Comparison of ENCODE assay signal across 23 cellular contexts in the genomic region with DNA sequence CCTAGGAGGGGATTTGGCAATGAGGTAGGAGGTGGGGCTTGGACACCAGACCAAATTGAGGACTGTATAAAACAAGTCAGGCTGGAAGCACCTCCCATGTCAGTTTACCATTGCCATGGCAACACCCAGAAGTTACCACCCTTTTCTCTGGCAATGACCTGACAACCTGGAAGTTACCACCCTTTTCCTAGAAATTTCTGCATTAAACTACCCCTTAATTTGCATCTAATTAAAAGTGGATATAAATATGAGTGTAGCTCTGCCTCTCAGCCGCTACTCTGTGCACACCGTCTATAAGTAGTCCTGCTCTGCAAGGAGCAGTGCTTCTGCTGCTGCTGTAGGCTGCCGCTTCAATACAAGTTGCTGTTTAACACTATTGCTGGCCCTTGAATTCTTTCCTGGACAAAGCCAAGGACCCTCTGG. TPM values are rescaled to one million over a fixed set of nuclear protein-coding genes. Genes with fewer than 3 reads are reported as not detected.
A peak's percentile ranks its signal among the peaks of the same experiment; 100 is the strongest.
DNase-seq lines count a peak whose midpoint lies in the region; ATAC-seq and TF ChIP-seq lines count a peak whose summit lies in the region.
"Had no signal": no experiment of that assay in that cellular context is flagged by ENCODE, and none has a peak within 500 bp of the region (broad histone marks: within the 10 kb centered on the region; RNA-seq: fewer than 3 reads in every experiment).

No MANE protein-coding gene starts in this region.

- CTCF ChIA-PET in WTC11 (lab: Charles Lee): no interaction called here
- CTCF ChIA-PET in activated CD8-positive, alpha-beta T cell treated with anti-CD3 and anti-CD28 coated beads for 36 hours (lab: Charles Lee): no interaction called here

- WGBS in testis, 2 donors: 91 to 95% methylated on average over 3 of the region's 3 CpGs

- intact Hi-C loops in activated CD8-positive, alpha-beta T cell treated with anti-CD3 and anti-CD28 coated beads for 36 hours (cut with micrococcal nuclease): no loop called here
- intact Hi-C loops in testis (cut with DNase I; ENCODE audit: low total_unique reads): no loop called here

- H3K4me3 ChIP-seq in SJCRH30 (no peak overlapping the region), testis (no peak overlapping the region)
- H3K4me3 ChIP-seq: BLaER1 had no signal

- H3K36me3 ChIP-seq in SJCRH30: no peaks in the 10 kb centered on the region
- no peaks in the 10 kb centered on the region for H3K36me3 ChIP-seq in testis (ENCODE audit: low read depth, missing control alignments)

- no peaks in the 10 kb centered on the region for H3K36me3 Mint-ChIP-seq in WTC11
- H3K36me3 Mint-ChIP-seq in activated CD8-positive, alpha-beta T cell treated with anti-CD3 and anti-CD28 coated beads for 36 hours (ENCODE audit: low read depth): no peaks in the 10 kb centered on the region
- H3K36me3 Mint-ChIP-seq: CD8-positive, alpha-beta memory T cell had no signal

- ATAC-seq in WTC11: peak; percentile 69
- ATAC-seq in activated CD8-positive, alpha-beta T cell treated with anti-CD3 and anti-CD28 coated beads for 36 hours: no peak
- ATAC-seq: Panc1 had no signal

- H3K4me3 Mint-ChIP-seq in WTC11: no peak overlapping the region
- no peak overlapping the region for H3K4me3 Mint-ChIP-seq in activated CD8-positive, alpha-beta T cell treated with anti-CD3 and anti-CD28 coated beads for 36 hours
- H3K4me3 Mint-ChIP-seq: CD8-positive, alpha-beta memory T cell; H9 had no signal

- no peak for TF ChIP-seq CTCF in WTC11 (IDR thresholded peaks at IDR 0.05)
- TF ChIP-seq CTCF in activated CD8-positive, alpha-beta T cell treated with anti-CD3 and anti-CD28 coated beads for 36 hours (IDR thresholded peaks at IDR 0.05): no peak
- no peak for TF ChIP-seq CTCF in testis (IDR thresholded peaks at IDR 0.05)

- H3K4me1 Mint-ChIP-seq in WTC11: no peaks in the 10 kb centered on the region
- no peaks in the 10 kb centered on the region for H3K4me1 Mint-ChIP-seq in activated CD8-positive, alpha-beta T cell treated with anti-CD3 and anti-CD28 coated beads for 36 hours (ENCODE audit: low read depth)
- H3K4me1 Mint-ChIP-seq: CD8-positive, alpha-beta memory T cell; H9 had no signal

- POLR2A ChIA-PET in WTC11 (lab: Charles Lee): no interaction called here
- POLR2A ChIA-PET in activated CD8-positive, alpha-beta T cell treated with anti-CD3 and anti-CD28 coated beads for 36 hours (lab: Charles Lee): no interaction called here

- no peaks in the 10 kb centered on the region; the same call in 1 of the 2 replicates for H3K27me3 Mint-ChIP-seq in WTC11 (ENCODE audit: low read depth)
- H3K27me3 Mint-ChIP-seq in activated CD8-positive, alpha-beta T cell treated with anti-CD3 and anti-CD28 coated beads for 36 hours: peaks cover 2% of the 10 kb centered on the region

- H3K4me1 ChIP-seq in SJCRH30 (no peaks in the 10 kb centered on the region), testis (no peaks in the 10 kb centered on the region)

- H3K27ac ChIP-seq in SJCRH30 (no peak overlapping the region), testis (no peak overlapping the region)
- H3K27ac ChIP-seq: BLaER1 had no signal

- H3K9me3 ChIP-seq in SJCRH30 (replicated peaks) (no peaks in the 10 kb centered on the region), testis (no peaks in the 10 kb centered on the region)
- H3K9me3 ChIP-seq: SK-N-SH had no signal

- H3K27ac Mint-ChIP-seq in WTC11: no peak overlapping the region
- H3K27ac Mint-ChIP-seq in activated CD8-positive, alpha-beta T cell treated with anti-CD3 and anti-CD28 coated beads for 36 hours: no peak overlapping the region
- H3K27ac Mint-ChIP-seq: CD8-positive, alpha-beta memory T cell; H9 had no signal

- DNase-seq in NCI-H748 (lab: John Stamatoyannopoulos, UW; ENCODE audit: unreplicated experiment) (peak; percentile 3), NCI-H748 treated with DMSO at 0.1 percent for 48 hours (lab: John Stamatoyannopoulos, UW) (no peak), WTC11 (ENCODE audit: low spot score) (no peak), left kidney (ENCODE audit: low read depth, low spot score) (peak; percentile 26), SJCRH30 (no peak), testis (no peak), C1 segment of cervical spinal cord (lab: John Stamatoyannopoulos, UW) (no peak)
- no peak for DNase-seq in activated CD8-positive, alpha-beta T cell treated with anti-CD3 and anti-CD28 coated beads for 36 hours
- DNase-seq: 8988T; CD8-positive, alpha-beta memory T cell; GF-D8; H9; IMR-90; NCI-H187; NCI-H345; NCI-H774; Right ventricle myocardium superior; SK-N-SH had no signal

- no peaks in the 10 kb centered on the region for H3K9me3 Mint-ChIP-seq in WTC11
- H3K9me3 Mint-ChIP-seq in activated CD8-positive, alpha-beta T cell treated with anti-CD3 and anti-CD28 coated beads for 36 hours: no peaks in the 10 kb centered on the region
- H3K9me3 Mint-ChIP-seq: CD8-positive, alpha-beta memory T cell; H9 had no signal

- no peak for TF ChIP-seq POLR2A in testis (IDR thresholded peaks at IDR 0.05)

- no peaks in the 10 kb centered on the region for H3K27me3 ChIP-seq in SJCRH30
- H3K27me3 ChIP-seq in testis: no peaks in the 10 kb centered on the region
- H3K27me3 ChIP-seq: BLaER1 had no signal

TF ChIP-seq in WTC11, 78 proteins besides CTCF, POLR2A, EP300 and RAD21 (continues in another document):
- TF ChIP-seq ZBTB21 (CRISPR knock-in tag; IDR thresholded peaks at IDR 0.05; ENCODE audit: borderline replicate concordance): no peak
- TF ChIP-seq ZNF317 (CRISPR knock-in tag; IDR thresholded peaks at IDR 0.05; ENCODE audit: borderline replicate concordance, low read depth): no peak
- no peak for TF ChIP-seq OVOL2 (CRISPR knock-in tag; IDR thresholded peaks at IDR 0.05; ENCODE audit: borderline replicate concordance)
- TF ChIP-seq IRF1 (CRISPR knock-in tag; IDR thresholded peaks at IDR 0.05): no peak
- no peak for TF ChIP-seq USF2 (CRISPR knock-in tag; IDR thresholded peaks at IDR 0.05)
- TF ChIP-seq TEAD4 (CRISPR knock-in tag; IDR thresholded peaks at IDR 0.05): no peak
- TF ChIP-seq NFATC4 (CRISPR knock-in tag; IDR thresholded peaks at IDR 0.05): no peak
- TF ChIP-seq, protein P1, sequence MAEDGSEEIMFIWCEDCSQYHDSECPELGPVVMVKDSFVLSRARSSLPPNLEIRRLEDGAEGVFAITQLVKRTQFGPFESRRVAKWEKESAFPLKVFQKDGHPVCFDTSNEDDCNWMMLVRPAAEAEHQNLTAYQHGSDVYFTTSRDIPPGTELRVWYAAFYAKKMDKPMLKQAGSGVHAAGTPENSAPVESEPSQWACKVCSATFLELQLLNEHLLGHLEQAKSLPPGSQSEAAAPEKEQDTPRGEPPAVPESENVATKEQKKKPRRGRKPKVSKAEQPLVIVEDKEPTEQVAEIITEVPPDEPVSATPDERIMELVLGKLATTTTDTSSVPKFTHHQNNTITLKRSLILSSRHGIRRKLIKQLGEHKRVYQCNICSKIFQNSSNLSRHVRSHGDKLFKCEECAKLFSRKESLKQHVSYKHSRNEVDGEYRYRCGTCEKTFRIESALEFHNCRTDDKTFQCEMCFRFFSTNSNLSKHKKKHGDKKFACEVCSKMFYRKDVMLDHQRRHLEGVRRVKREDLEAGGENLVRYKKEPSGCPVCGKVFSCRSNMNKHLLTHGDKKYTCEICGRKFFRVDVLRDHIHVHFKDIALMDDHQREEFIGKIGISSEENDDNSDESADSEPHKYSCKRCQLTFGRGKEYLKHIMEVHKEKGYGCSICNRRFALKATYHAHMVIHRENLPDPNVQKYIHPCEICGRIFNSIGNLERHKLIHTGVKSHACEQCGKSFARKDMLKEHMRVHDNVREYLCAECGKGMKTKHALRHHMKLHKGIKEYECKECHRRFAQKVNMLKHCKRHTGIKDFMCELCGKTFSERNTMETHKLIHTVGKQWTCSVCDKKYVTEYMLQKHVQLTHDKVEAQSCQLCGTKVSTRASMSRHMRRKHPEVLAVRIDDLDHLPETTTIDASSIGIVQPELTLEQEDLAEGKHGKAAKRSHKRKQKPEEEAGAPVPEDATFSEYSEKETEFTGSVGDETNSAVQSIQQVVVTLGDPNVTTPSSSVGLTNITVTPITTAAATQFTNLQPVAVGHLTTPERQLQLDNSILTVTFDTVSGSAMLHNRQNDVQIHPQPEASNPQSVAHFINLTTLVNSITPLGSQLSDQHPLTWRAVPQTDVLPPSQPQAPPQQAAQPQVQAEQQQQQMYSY (CRISPR knock-in tag; IDR thresholded peaks at IDR 0.05): no peak
- no peak for TF ChIP-seq TCF7 (CRISPR knock-in tag; IDR thresholded peaks at IDR 0.05; ENCODE audit: low read depth)
- no peak for TF ChIP-seq GTF2I (CRISPR knock-in tag; conservative IDR thresholded peaks at IDR 0.05)
- TF ChIP-seq MYBL2 (CRISPR knock-in tag; IDR thresholded peaks at IDR 0.05): no peak

RNA-seq across cellular contexts. Expression of gene BLNK, which starts 7.9 kb away (rescaled TPM):
- total RNA-seq in WTC11 (2021) (not detected in 3 replicates), testis (1 to 10 TPM; 1.1 to 1.5 TPM)
- total RNA-seq in SJCRH30 (2014; rRNA removed; shearing (Covaris generic)): not detected in 2 replicates
- under 1 TPM in 1 of 2 experiments, not detected in 1; 0.16 TPM for total RNA-seq in activated CD8-positive, alpha-beta T cell treated with anti-CD3 and anti-CD28 coated beads for 36 hours
- polyA plus RNA-seq in testis (ENCODE audit: insufficient read depth, low read depth, low replicate concordance): 4.5 TPM
- total RNA-seq: CD8-positive, alpha-beta memory T cell; Daoy; H9; HT1080; IMR-90; T-helper 1 cell treated with Interleukin-12 subunit alpha and Interleukin-12 subunit beta and Interleukin-4 antibody, amounts not matched to agents 30 ng/mL and 1 ng/mL, for 36 hours had no signal
- polyA plus RNA-seq: CD8-positive, alpha-beta memory T cell; IMR-90; SK-N-SH had no signal

RNA-seq across cellular contexts. Expression of gene DNTT, which starts 25.0 kb away (rescaled TPM):
- total RNA-seq in WTC11 (2021) (0.09 TPM in 1 of 3 replicates, not detected in the others), testis (under 1 TPM in 1 of 2 donors, not detected in 1; 0.31 TPM)
- total RNA-seq in SJCRH30 (2014; rRNA removed; shearing (Covaris generic)): not detected in 2 replicates
- total RNA-seq in activated CD8-positive, alpha-beta T cell treated with anti-CD3 and anti-CD28 coated beads for 36 hours: not detected
- polyA plus RNA-seq in testis (ENCODE audit: insufficient read depth, low read depth, low replicate concordance): 0.94 TPM
- total RNA-seq: CD8-positive, alpha-beta memory T cell; Daoy; H9; HT1080; IMR-90; Right ventricle myocardium superior; T-helper 1 cell treated with Interleukin-12 subunit alpha and Interleukin-12 subunit beta and Interleukin-4 antibody, amounts not matched to agents 30 ng/mL and 1 ng/mL, for 36 hours had no signal
- polyA plus RNA-seq: CD8-positive, alpha-beta memory T cell; IMR-90; SK-N-SH had no signal

Comparison
In these comparisons a context has a peak if more than half of its experiments do, and no peak if none do; other contexts are left out.
1. DNase-seq: peak in NCI-H748 (single experiment) and left kidney (single experiment); none in NCI-H748 treated with DMSO at 0.1 percent for 48 hours (single experiment), WTC11 (single experiment), SJCRH30 (0 of 2), activated CD8-positive, alpha-beta T cell treated with anti-CD3 and anti-CD28 coated beads for 36 hours (single experiment), testis (single experiment) and C1 segment of cervical spinal cord (0 of 14).